Comparison of ENCODE assay signal across 25 cellular contexts in genomic region chr4:6205973-6206372, GRCh38. TPM values are rescaled to one million over a fixed set of nuclear protein-coding genes. Genes with fewer than 3 reads are reported as not detected.
DNase-seq lines count a peak whose midpoint lies in the region; ATAC-seq, FAIRE-seq and TF ChIP-seq lines count a peak whose summit lies in the region.
"Had no signal": no experiment of that assay in that cellular context is flagged by ENCODE, and none has a peak within 500 bp of the region (broad histone marks: within the 10 kb centered on the region; RNA-seq: fewer than 3 reads in every experiment).

No MANE protein-coding gene starts in this region.

- in situ Hi-C loops in KBM-7 (cut with MboI; ENCODE audit: low pct_unique_long_range_greater_than_20kb, low sequenced_read_pairs) = no loop called here

- CTCF ChIA-PET in activated CD4-positive, alpha-beta memory T cell treated with anti-CD3 and anti-CD28 coated beads, Interleukin-2, amount 10 ng/mL, durations not matched to agents 7 days and 5 days (lab: Charles Lee) = interaction anchor here (0.7 to 1.6 kb wide), 2 partner anchors 25 to 44 kb away, joined by 4 to 6 read pairs; no protein-coding TSS in a partner anchor
- CTCF ChIA-PET in activated CD4-positive, alpha-beta memory T cell treated with anti-CD3 and anti-CD28 coated beads for 36 hours (lab: Charles Lee) = interaction anchor here (1.8 to 2.6 kb wide), 2 partner anchors 44 to 71 kb away, joined by 11 to 12 read pairs; no protein-coding TSS in a partner anchor
- CTCF ChIA-PET in PC-3 (lab: Charles Lee) = no interaction called here

- H3K4me1 ChIP-seq in sigmoid colon = no peaks in the 10 kb centered on the region
- H3K4me1 ChIP-seq in PC-3 (ENCODE audit: insufficient read depth, low read length) = no peaks in the 10 kb centered on the region

- WGBS in sigmoid colon, 2 donors = 68 to 80% methylated on average over 4 of the region's 4 CpGs

- no peak for TF ChIP-seq EP300 in sigmoid colon (IDR thresholded peaks at IDR 0.05)

- no peak overlapping the region for H3K4me3 Mint-ChIP-seq in activated CD4-positive, alpha-beta memory T cell treated with anti-CD3 and anti-CD28 coated beads, Interleukin-2, amount 10 ng/mL, durations not matched to agents 7 days and 5 days
- H3K4me3 Mint-ChIP-seq in activated CD4-positive, alpha-beta memory T cell treated with anti-CD3 and anti-CD28 coated beads for 36 hours = no peak overlapping the region
- H3K4me3 Mint-ChIP-seq in T-helper 17 cell = peak overlapping the region; percentile 15
- H3K4me3 Mint-ChIP-seq: B cell; CD4-positive, alpha-beta T cell had no signal

- POLR2A ChIA-PET in activated CD4-positive, alpha-beta memory T cell treated with anti-CD3 and anti-CD28 coated beads, Interleukin-2, amount 10 ng/mL, durations not matched to agents 7 days and 5 days (lab: Charles Lee) = interaction anchor here (0.8 kb wide), 1 partner anchor 26 kb away, joined by 3 read pairs; no protein-coding TSS in a partner anchor
- POLR2A ChIA-PET in activated CD4-positive, alpha-beta memory T cell treated with anti-CD3 and anti-CD28 coated beads for 36 hours (lab: Charles Lee) = no interaction called here
- POLR2A ChIA-PET in PC-3 (lab: Charles Lee; ENCODE audit: unreplicated experiment) = no interaction called here

- no peaks in the 10 kb centered on the region for H3F3A ChIP-seq in PC-3 (ENCODE audit: low read length, unreplicated experiment)

- H3K27me3 Mint-ChIP-seq in activated CD4-positive, alpha-beta memory T cell treated with anti-CD3 and anti-CD28 coated beads, Interleukin-2, amount 10 ng/mL, durations not matched to agents 7 days and 5 days = peaks cover 6% of the 10 kb centered on the region
- peaks cover 11% of the 10 kb centered on the region for H3K27me3 Mint-ChIP-seq in activated CD4-positive, alpha-beta memory T cell treated with anti-CD3 and anti-CD28 coated beads for 36 hours
- H3K27me3 Mint-ChIP-seq in T-helper 17 cell = no peaks in the 10 kb centered on the region

- H3K27ac ChIP-seq in sigmoid colon = no peak overlapping the region
- H3K27ac ChIP-seq in PC-3 (ENCODE audit: low read length) = no peak overlapping the region
- H3K27ac ChIP-seq: 22Rv1, BLaER1, C4-2B, GM23248 had no signal

- H3K36me3 Mint-ChIP-seq in activated CD4-positive, alpha-beta memory T cell treated with anti-CD3 and anti-CD28 coated beads, Interleukin-2, amount 10 ng/mL, durations not matched to agents 7 days and 5 days (ENCODE audit: low read depth) = peaks cover 15% of the 10 kb centered on the region
- no peaks in the 10 kb centered on the region for H3K36me3 Mint-ChIP-seq in activated CD4-positive, alpha-beta memory T cell treated with anti-CD3 and anti-CD28 coated beads for 36 hours
- H3K36me3 Mint-ChIP-seq in T-helper 17 cell (ENCODE audit: low read depth) = peaks cover 3% of the 10 kb centered on the region
- H3K36me3 Mint-ChIP-seq: CD8-positive, alpha-beta memory T cell had no signal

- no peak overlapping the region for H3K27ac Mint-ChIP-seq in activated CD4-positive, alpha-beta memory T cell treated with anti-CD3 and anti-CD28 coated beads, Interleukin-2, amount 10 ng/mL, durations not matched to agents 7 days and 5 days
- no peak overlapping the region for H3K27ac Mint-ChIP-seq in activated CD4-positive, alpha-beta memory T cell treated with anti-CD3 and anti-CD28 coated beads for 36 hours
- H3K27ac Mint-ChIP-seq in T-helper 17 cell = peak overlapping the region; percentile 14
- H3K27ac Mint-ChIP-seq: B cell; CD4-positive, alpha-beta T cell had no signal

- no peak overlapping the region for H2AFZ ChIP-seq in PC-3 (ENCODE audit: low read length)
- H2AFZ ChIP-seq: GM23248 had no signal

- FAIRE-seq in GM12891 (lab: Jason Lieb, UNC) = no peak
- FAIRE-seq: A204.1, GM18507, H1 had no signal

- ATAC-seq in T-helper 17 cell = no peak
- no peak for ATAC-seq in PC-3
- no peak for ATAC-seq in GM18502 (IDR thresholded peaks at IDR 0.05; ENCODE audit: poor library complexity, unreplicated experiment)

- H3K4me1 Mint-ChIP-seq in activated CD4-positive, alpha-beta memory T cell treated with anti-CD3 and anti-CD28 coated beads, Interleukin-2, amount 10 ng/mL, durations not matched to agents 7 days and 5 days = peaks cover 13% of the 10 kb centered on the region
- peaks cover 9% of the 10 kb centered on the region for H3K4me1 Mint-ChIP-seq in activated CD4-positive, alpha-beta memory T cell treated with anti-CD3 and anti-CD28 coated beads for 36 hours (ENCODE audit: low read depth)
- H3K4me1 Mint-ChIP-seq in T-helper 17 cell = peaks cover 5% of the 10 kb centered on the region

- H3K9ac ChIP-seq in PC-3 (ENCODE audit: low read length) = no peak overlapping the region
- H3K9ac ChIP-seq: BLaER1, GM23248 had no signal

- TF ChIP-seq CTCF in sigmoid colon (IDR thresholded peaks at IDR 0.05) (no peak), PC-3 (conservative IDR thresholded peaks at IDR 0.05; ENCODE audit: low read depth, low read length) (no peak)

- H3K79me2 ChIP-seq in PC-3 (ENCODE audit: low read length) = no peaks in the 10 kb centered on the region

- no peaks in the 10 kb centered on the region for H3K9me2 ChIP-seq in PC-3 (replicated peaks; ENCODE audit: low read length)

- no peak overlapping the region for H3K4me3 ChIP-seq in sigmoid colon
- no peak overlapping the region for H3K4me3 ChIP-seq in PC-3 (ENCODE audit: low read length)
- H3K4me3 ChIP-seq: BLaER1, GM23248 had no signal

- H3K9me3 ChIP-seq in T-helper 17 cell (ENCODE audit: control insufficient read depth, low read length, poor library complexity, severe bottlenecking) = no peaks in the 10 kb centered on the region
- H3K9me3 ChIP-seq in sigmoid colon = peaks cover 0 to 5% (median 0%) of the 10 kb centered on the region in 4 donors
- H3K9me3 ChIP-seq in PC-3 (ENCODE audit: low read length) = no peaks in the 10 kb centered on the region

- peaks cover 13% of the 10 kb centered on the region for H3K9me3 Mint-ChIP-seq in activated CD4-positive, alpha-beta memory T cell treated with anti-CD3 and anti-CD28 coated beads, Interleukin-2, amount 10 ng/mL, durations not matched to agents 7 days and 5 days
- H3K9me3 Mint-ChIP-seq in activated CD4-positive, alpha-beta memory T cell treated with anti-CD3 and anti-CD28 coated beads for 36 hours = peaks cover 8% of the 10 kb centered on the region

- intact Hi-C loops in activated CD4-positive, alpha-beta memory T cell treated with anti-CD3 and anti-CD28 coated beads for 36 hours (cut with micrococcal nuclease) = no loop called here
- intact Hi-C loops in sigmoid colon (cut with DNase I) = no loop called here
- intact Hi-C loops in PC-3 (cut with micrococcal nuclease) = no loop called here

- no TSS peak for BruUV-seq in PC-3 (replicated peaks; lab: Mats Ljungman, UMichigan)

- DNase-seq in activated CD4-positive, alpha-beta memory T cell treated with anti-CD3 and anti-CD28 coated beads, Interleukin-2, amount 10 ng/mL, durations not matched to agents 7 days and 5 days = peak; percentile 6
- no peak for DNase-seq in activated CD4-positive, alpha-beta memory T cell treated with anti-CD3 and anti-CD28 coated beads for 36 hours
- DNase-seq in GM12891 (ENCODE audit: insufficient read length, low spot score) = no peak
- no peak for DNase-seq in T-helper 17 cell
- DNase-seq in sigmoid colon = peak; percentile 37
- no peak for DNase-seq in PC-3
- DNase-seq in KBM-7 = no peak
- DNase-seq: CD4-positive, alpha-beta T cell; CD8-positive, alpha-beta memory T cell; DMS53; DMS79 treated with DMSO at 0.1 percent for 48 hours; GF-D8; GM23248; H7; HCEC 1CT had no signal

- no peak overlapping the region for H3K4me2 ChIP-seq in PC-3 (ENCODE audit: low read length)
- H3K4me2 ChIP-seq: BLaER1 had no signal

- H3K36me3 ChIP-seq in sigmoid colon = no peaks in the 10 kb centered on the region
- no peaks in the 10 kb centered on the region for H3K36me3 ChIP-seq in PC-3 (ENCODE audit: low read depth, low read length)
- H3K36me3 ChIP-seq: BLaER1 had no signal

- H4K20me1 ChIP-seq in PC-3 (ENCODE audit: low read length) = no peaks in the 10 kb centered on the region
- H4K20me1 ChIP-seq: BLaER1 had no signal

- peaks cover 0 to 2% (median under 1%) of the 10 kb centered on the region in 3 donors for H3K27me3 ChIP-seq in sigmoid colon
- H3K27me3 ChIP-seq in PC-3 (ENCODE audit: low read length) = peaks cover 2% of the 10 kb centered on the region; the same call in 1 of the 2 replicates
- H3K27me3 ChIP-seq: BLaER1 had no signal

- TF ChIP-seq POLR2A in GM12891 (IDR thresholded peaks at IDR 0.05; ENCODE audit: low read depth, low read length) (no peak), sigmoid colon (IDR thresholded peaks at IDR 0.05) (no peak)

TF ChIP-seq in GM12891, 5 proteins besides CTCF, POLR2A, EP300 and RAD21:
- TF ChIP-seq POLR2AphosphoS5 (IDR thresholded peaks at IDR 0.05; ENCODE audit: low read depth, low read length) (no peak), SPI1 (IDR thresholded peaks at IDR 0.05; ENCODE audit: low read depth, low read length) (peak; percentile 63)

RNA-seq across cellular contexts. Expression of gene JAKMIP1, which starts 5.6 kb away (rescaled TPM):
- total RNA-seq in activated CD4-positive, alpha-beta memory T cell treated with anti-CD3 and anti-CD28 coated beads, Interleukin-2, amount 10 ng/mL, durations not matched to agents 7 days and 5 days = 10 to 100 TPM; 43.8 to 44.4 TPM
- total RNA-seq in activated CD4-positive, alpha-beta memory T cell treated with anti-CD3 and anti-CD28 coated beads for 36 hours = 10 to 100 TPM; 17.7 to 18.1 TPM
- 3.6 TPM for polyA plus RNA-seq in GM12891 (2012; ENCODE audit: low read depth, missing spikeins)
- total RNA-seq in T-helper 17 cell = 10 to 100 TPM in 1 of 2 donors, 1 to 10 TPM in 1; 8.5 to 16.8 TPM
- total RNA-seq in sigmoid colon = 1 to 10 TPM in 3 of 4 donors, under 1 TPM in 1; 0.49 to 3.9 (median 1.8) TPM
- 1 to 10 TPM in 1 of 3 donors, not detected in 2; 1.8 TPM for polyA plus RNA-seq in sigmoid colon
- total RNA-seq in PC-3 (2014; rRNA removed) = 0.04 and 0.75 TPM in 2 replicates
- total RNA-seq: G401, GM23248 had no signal
- polyA plus RNA-seq: AG04450, GM23248 had no signal

Comparison
In these comparisons a context has a peak if more than half of its experiments do, and no peak if none do; other contexts are left out.
1. DNase-seq: peak in activated CD4-positive, alpha-beta memory T cell treated with anti-CD3 and anti-CD28 coated beads, Interleukin-2, amount 10 ng/mL, durations not matched to agents 7 days and 5 days (single experiment) and sigmoid colon (single experiment); none in activated CD4-positive, alpha-beta memory T cell treated with anti-CD3 and anti-CD28 coated beads for 36 hours (single experiment), GM12891 (single experiment), T-helper 17 cell (0 of 3), PC-3 (single experiment) and KBM-7 (single experiment).